Comparison of ENCODE assay signal across 1 cellular context in the genomic region with DNA sequence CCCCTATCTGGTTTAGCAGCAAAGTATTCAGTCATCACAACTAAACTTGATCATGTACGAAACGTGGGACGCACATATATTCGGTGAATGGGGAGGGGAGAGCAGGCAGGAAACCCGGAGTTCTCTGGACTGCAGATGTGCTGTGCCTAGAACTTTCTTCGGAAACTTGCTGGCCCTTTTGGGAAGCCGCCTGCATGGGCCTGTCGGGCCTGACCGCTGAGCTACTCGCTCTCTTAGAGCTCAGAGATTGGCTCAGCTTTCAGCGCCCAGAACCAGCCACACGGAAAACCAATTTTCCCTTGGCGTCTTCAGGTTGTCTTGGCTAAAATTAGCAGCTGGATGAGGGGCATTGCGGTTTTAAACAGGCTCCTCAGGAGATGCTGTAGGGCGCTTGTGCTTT.
TF ChIP-seq lines count a peak whose summit lies in the region.

No MANE protein-coding gene starts in this region.

TF ChIP-seq in IMR-90, 13 proteins besides CTCF, POLR2A, EP300 and RAD21:
- TF ChIP-seq CHD1 (IDR thresholded peaks at IDR 0.05; ENCODE audit: low read depth, low read length): no peak
- TF ChIP-seq NFE2L2 (IDR thresholded peaks at IDR 0.05; ENCODE audit: low read depth, low read length): no peak
- TF ChIP-seq CEBPB (IDR thresholded peaks at IDR 0.05; ENCODE audit: low read depth, low read length): no peak
- TF ChIP-seq MAFK (IDR thresholded peaks at IDR 0.05; ENCODE audit: low read depth, low read length): no peak
